5 cellular contexts compared by ENCODE assay signal in genomic region chrX:614136-614535, GRCh38. TPM values are rescaled to one million over a fixed set of nuclear protein-coding genes. Genes with fewer than 3 reads are reported as not detected.
"Had no signal": no experiment of that assay in that cellular context is flagged by ENCODE, and none has a peak within 500 bp of the region (broad histone marks: within the 10 kb centered on the region; RNA-seq: fewer than 3 reads in every experiment).

No MANE protein-coding gene starts in this region.

- H3K27ac Mint-ChIP-seq: GM23338, H9 had no signal

- H3K4me3 ChIP-seq: GM23338 had no signal

- H3K4me3 Mint-ChIP-seq: GM23338, H9 had no signal

- ATAC-seq: GM23338 had no signal

- H3K4me1 Mint-ChIP-seq: GM23338 had no signal

- DNase-seq: H9, HCEC 1CT, IMR-90 had no signal

RNA-seq across cellular contexts. Expression of gene SHOX, which starts 16.5 kb away (rescaled TPM):
- total RNA-seq: GM23338, HT-29, IMR-90 had no signal
- polyA plus RNA-seq: GM23338, IMR-90 had no signal
